21 cellular contexts compared by ENCODE assay signal in the genomic region with DNA sequence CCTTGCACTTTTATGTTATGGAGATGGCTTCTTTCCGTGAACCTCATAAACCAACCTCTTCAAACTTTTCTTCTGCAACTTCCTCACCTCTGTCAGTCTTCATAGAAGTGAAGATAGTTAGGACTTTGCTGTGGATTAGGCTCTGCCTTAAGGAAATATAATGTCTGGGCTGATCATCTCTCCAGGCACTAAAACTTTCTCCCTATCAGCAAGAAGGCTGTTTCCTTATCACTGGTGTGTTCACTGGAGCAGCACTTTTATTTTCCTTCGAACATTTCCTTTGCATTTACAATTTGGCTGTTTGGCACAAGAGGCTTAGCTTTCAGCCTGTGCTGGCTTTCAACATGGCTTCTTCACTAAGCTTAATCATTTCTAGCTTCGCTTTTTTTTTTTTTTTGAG.
"Had no signal": no experiment of that assay in that cellular context is flagged by ENCODE, and none has a peak within 500 bp of the region (broad histone marks: within the 10 kb centered on the region; RNA-seq: fewer than 3 reads in every experiment).

No MANE protein-coding gene starts in this region.

- H3K36me3 ChIP-seq: uterus had no signal

- H3K4me1 Mint-ChIP-seq: neural progenitor cell had no signal

- H3K9me3 Mint-ChIP-seq: dendritic cell treated with granulocyte-macrophage colony-stimulating factor and Interleukin-4, amounts not matched to agents 40 ng/mL and 50 ng/mL, for 4 days; effector memory CD8-positive, alpha-beta T cell; natural killer cell treated with Interleukin-12 subunit alpha and Interleukin-12 subunit beta and Interleukin-15 and Interleukin-18, amount 100 ng/mL, for 72 hours; neural progenitor cell had no signal

- DNase-seq: effector memory CD8-positive, alpha-beta T cell; gastrocnemius medialis; glutamatergic neuron; left ventricle myocardium inferior; mesenchymal stem cell; nucleus accumbens; pancreas; right cardiac atrium; stimulated activated CD4-positive, alpha-beta T cell treated with anti-CD3 and anti-CD28 coated beads, Interleukin-2, amount 100 ng/mL, for 48 hours; stimulated activated naive CD4-positive, alpha-beta T cell treated with Interleukin-2 at 50 U/mL for 16 hours; thyroid gland; upper lobe of left lung; uterus had no signal

- H3K4me1 ChIP-seq: neural progenitor cell, uterus had no signal

- H3K4me3 ChIP-seq: esophagus muscularis mucosa, gastrocnemius medialis, left ventricle myocardium inferior, lung, neural progenitor cell, pancreas, smooth muscle cell, thyroid gland, upper lobe of left lung, uterus had no signal

- H3K27me3 ChIP-seq: esophagus muscularis mucosa, gastrocnemius medialis, neural progenitor cell, pancreas, thyroid gland, upper lobe of left lung, uterus had no signal

- H3K4me3 Mint-ChIP-seq: dendritic cell treated with granulocyte-macrophage colony-stimulating factor and Interleukin-4, amounts not matched to agents 40 ng/mL and 50 ng/mL, for 4 days; effector memory CD8-positive, alpha-beta T cell; natural killer cell treated with Interleukin-12 subunit alpha and Interleukin-12 subunit beta and Interleukin-15 and Interleukin-18, amount 100 ng/mL, for 72 hours; neural progenitor cell had no signal

- H3K9me3 ChIP-seq: esophagus muscularis mucosa, gastrocnemius medialis, left ventricle myocardium inferior, pancreas, thyroid gland, upper lobe of left lung, uterus had no signal

- ATAC-seq: effector memory CD8-positive, alpha-beta T cell; gastrocnemius medialis; natural killer cell treated with Interleukin-12 subunit alpha and Interleukin-12 subunit beta and Interleukin-15 and Interleukin-18, amount 100 ng/mL, for 72 hours; pancreas; right cardiac atrium had no signal

- H3K36me3 Mint-ChIP-seq: natural killer cell treated with Interleukin-12 subunit alpha and Interleukin-12 subunit beta and Interleukin-15 and Interleukin-18, amount 100 ng/mL, for 72 hours had no signal

- H3K27ac ChIP-seq: epithelial cell of prostate, gastrocnemius medialis, left ventricle myocardium inferior, neural progenitor cell, pancreas, thyroid gland, upper lobe of left lung, uterus had no signal

- H3K27me3 Mint-ChIP-seq: dendritic cell treated with granulocyte-macrophage colony-stimulating factor and Interleukin-4, amounts not matched to agents 40 ng/mL and 50 ng/mL, for 4 days; effector memory CD8-positive, alpha-beta T cell; natural killer cell treated with Interleukin-12 subunit alpha and Interleukin-12 subunit beta and Interleukin-15 and Interleukin-18, amount 100 ng/mL, for 72 hours; progenitor cell of endocrine pancreas had no signal

- H3K27ac Mint-ChIP-seq: dendritic cell treated with granulocyte-macrophage colony-stimulating factor and Interleukin-4, amounts not matched to agents 40 ng/mL and 50 ng/mL, for 4 days; neural progenitor cell; progenitor cell of endocrine pancreas had no signal
